Comparison of ENCODE assay signal across 1 cellular context in the genomic region with DNA sequence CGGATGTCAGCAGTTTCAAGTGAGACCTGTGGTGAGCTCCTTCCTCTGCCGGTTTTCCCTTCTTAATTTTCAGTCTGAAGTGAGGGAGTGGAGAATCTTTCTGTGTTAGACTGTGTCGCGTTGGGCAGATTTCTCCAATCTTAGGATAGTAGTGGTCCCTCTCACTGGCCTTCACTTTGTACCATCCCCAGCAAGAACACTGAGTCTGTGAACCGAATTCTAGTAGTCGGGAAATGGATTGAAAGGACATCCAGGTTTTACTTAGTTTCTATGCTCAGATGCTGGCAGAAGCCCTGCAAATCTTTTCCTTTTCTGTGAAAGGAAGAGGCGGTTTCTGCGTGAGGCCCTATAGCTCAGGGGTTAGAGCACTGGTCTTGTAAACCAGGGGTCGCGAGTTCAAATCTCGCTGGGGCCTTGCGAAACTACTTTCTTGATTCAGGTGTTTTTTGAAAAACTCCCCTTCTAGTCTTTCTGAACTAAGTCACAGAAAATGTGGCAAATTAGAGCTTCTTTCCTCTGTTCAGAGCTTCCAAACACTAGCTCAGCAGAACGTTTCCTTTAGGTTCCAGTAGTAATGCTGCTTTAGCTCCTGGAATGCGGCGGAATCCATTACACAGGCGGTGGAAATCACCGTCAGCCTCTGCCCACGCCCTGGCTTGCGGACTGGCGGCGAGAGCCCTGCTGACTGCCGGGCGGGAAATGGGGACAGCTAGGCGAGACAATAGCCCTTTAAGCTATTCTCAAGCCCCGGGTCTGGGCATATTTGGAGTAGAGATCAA.
TF ChIP-seq lines count a peak whose summit lies in the region.

No MANE protein-coding gene starts in this region.

TF ChIP-seq in HepG2, 621 proteins besides CTCF, POLR2A, EP300 and RAD21 (continued from another document and continues in another):
- TF ChIP-seq PRDM15 (CRISPR knock-in tag; IDR thresholded peaks at IDR 0.05): peak; percentile 98
- TF ChIP-seq MEF2D (CRISPR knock-in tag; IDR thresholded peaks at IDR 0.05): no peak; the same call in 1 of the 2 replicates
- TF ChIP-seq ZNF101 (CRISPR knock-in tag; IDR thresholded peaks at IDR 0.05; ENCODE audit: borderline replicate concordance, low read depth): 0 out of 2 replicates have a peak, but pooled peaks have one; percentile 1
- TF ChIP-seq MXD4 (CRISPR knock-in tag; IDR thresholded peaks at IDR 0.05): peak; percentile 22; the same call in 1 of the 2 replicates
- TF ChIP-seq, protein P1, sequence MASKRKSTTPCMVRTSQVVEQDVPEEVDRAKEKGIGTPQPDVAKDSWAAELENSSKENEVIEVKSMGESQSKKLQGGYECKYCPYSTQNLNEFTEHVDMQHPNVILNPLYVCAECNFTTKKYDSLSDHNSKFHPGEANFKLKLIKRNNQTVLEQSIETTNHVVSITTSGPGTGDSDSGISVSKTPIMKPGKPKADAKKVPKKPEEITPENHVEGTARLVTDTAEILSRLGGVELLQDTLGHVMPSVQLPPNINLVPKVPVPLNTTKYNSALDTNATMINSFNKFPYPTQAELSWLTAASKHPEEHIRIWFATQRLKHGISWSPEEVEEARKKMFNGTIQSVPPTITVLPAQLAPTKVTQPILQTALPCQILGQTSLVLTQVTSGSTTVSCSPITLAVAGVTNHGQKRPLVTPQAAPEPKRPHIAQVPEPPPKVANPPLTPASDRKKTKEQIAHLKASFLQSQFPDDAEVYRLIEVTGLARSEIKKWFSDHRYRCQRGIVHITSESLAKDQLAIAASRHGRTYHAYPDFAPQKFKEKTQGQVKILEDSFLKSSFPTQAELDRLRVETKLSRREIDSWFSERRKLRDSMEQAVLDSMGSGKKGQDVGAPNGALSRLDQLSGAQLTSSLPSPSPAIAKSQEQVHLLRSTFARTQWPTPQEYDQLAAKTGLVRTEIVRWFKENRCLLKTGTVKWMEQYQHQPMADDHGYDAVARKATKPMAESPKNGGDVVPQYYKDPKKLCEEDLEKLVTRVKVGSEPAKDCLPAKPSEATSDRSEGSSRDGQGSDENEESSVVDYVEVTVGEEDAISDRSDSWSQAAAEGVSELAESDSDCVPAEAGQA (IDR thresholded peaks at IDR 0.05; ENCODE audit: low read depth): 0 out of 2 replicates have a peak, but pooled peaks have one; percentile 30
- TF ChIP-seq, protein P1 (CRISPR knock-in tag; IDR thresholded peaks at IDR 0.05; ENCODE audit: borderline replicate concordance): peak; percentile 97; the same call in 1 of the 2 replicates
- no peak for TF ChIP-seq ZNF260 (CRISPR knock-in tag; IDR thresholded peaks at IDR 0.05; ENCODE audit: borderline replicate concordance, low read depth)
- TF ChIP-seq NR2F6 (IDR thresholded peaks at IDR 0.05): peak; percentile 68
- TF ChIP-seq NR2F6 (CRISPR knock-in tag; IDR thresholded peaks at IDR 0.05): peak; percentile 46
- TF ChIP-seq, protein P2, sequence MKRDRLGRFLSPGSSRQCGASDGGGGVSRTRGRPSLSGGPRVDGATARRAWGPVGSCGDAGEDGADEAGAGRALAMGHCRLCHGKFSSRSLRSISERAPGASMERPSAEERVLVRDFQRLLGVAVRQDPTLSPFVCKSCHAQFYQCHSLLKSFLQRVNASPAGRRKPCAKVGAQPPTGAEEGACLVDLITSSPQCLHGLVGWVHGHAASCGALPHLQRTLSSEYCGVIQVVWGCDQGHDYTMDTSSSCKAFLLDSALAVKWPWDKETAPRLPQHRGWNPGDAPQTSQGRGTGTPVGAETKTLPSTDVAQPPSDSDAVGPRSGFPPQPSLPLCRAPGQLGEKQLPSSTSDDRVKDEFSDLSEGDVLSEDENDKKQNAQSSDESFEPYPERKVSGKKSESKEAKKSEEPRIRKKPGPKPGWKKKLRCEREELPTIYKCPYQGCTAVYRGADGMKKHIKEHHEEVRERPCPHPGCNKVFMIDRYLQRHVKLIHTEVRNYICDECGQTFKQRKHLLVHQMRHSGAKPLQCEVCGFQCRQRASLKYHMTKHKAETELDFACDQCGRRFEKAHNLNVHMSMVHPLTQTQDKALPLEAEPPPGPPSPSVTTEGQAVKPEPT (CRISPR knock-in tag; IDR thresholded peaks at IDR 0.05; ENCODE audit: low read depth): no peak
- TF ChIP-seq RXRA (CRISPR knock-in tag; IDR thresholded peaks at IDR 0.05): peak; percentile 29; the same call in 1 of the 2 replicates
- 0 out of 2 replicates have a peak, but pooled peaks have one; percentile 67 for TF ChIP-seq ZNF558 (CRISPR knock-in tag; IDR thresholded peaks at IDR 0.05; ENCODE audit: borderline replicate concordance)
- 0 out of 2 replicates have a peak, but pooled peaks have one; percentile 26 for TF ChIP-seq SIN3B (IDR thresholded peaks at IDR 0.05; ENCODE audit: low read length)
- TF ChIP-seq BRCA1 (CRISPR knock-in tag; IDR thresholded peaks at IDR 0.05): 0 out of 2 replicates have a peak, but pooled peaks have one; percentile 47
- TF ChIP-seq CENPBD1 (CRISPR knock-in tag; IDR thresholded peaks at IDR 0.05; ENCODE audit: borderline replicate concordance, low read depth): no peak; the same call in 1 of the 2 replicates
- no peak; the same call in 1 of the 2 replicates for TF ChIP-seq ZNF20 (CRISPR knock-in tag; IDR thresholded peaks at IDR 0.05)
- peak; percentile 88; the same call in 1 of the 2 replicates for TF ChIP-seq ZNF878 (CRISPR knock-in tag; IDR thresholded peaks at IDR 0.05)
- peak; percentile 30; the same call in 1 of the 2 replicates for TF ChIP-seq FOSL2 (CRISPR knock-in tag; IDR thresholded peaks at IDR 0.05)
- TF ChIP-seq HOXA9 (CRISPR knock-in tag; IDR thresholded peaks at IDR 0.05; ENCODE audit: borderline replicate concordance): no peak
- TF ChIP-seq, protein P3, sequence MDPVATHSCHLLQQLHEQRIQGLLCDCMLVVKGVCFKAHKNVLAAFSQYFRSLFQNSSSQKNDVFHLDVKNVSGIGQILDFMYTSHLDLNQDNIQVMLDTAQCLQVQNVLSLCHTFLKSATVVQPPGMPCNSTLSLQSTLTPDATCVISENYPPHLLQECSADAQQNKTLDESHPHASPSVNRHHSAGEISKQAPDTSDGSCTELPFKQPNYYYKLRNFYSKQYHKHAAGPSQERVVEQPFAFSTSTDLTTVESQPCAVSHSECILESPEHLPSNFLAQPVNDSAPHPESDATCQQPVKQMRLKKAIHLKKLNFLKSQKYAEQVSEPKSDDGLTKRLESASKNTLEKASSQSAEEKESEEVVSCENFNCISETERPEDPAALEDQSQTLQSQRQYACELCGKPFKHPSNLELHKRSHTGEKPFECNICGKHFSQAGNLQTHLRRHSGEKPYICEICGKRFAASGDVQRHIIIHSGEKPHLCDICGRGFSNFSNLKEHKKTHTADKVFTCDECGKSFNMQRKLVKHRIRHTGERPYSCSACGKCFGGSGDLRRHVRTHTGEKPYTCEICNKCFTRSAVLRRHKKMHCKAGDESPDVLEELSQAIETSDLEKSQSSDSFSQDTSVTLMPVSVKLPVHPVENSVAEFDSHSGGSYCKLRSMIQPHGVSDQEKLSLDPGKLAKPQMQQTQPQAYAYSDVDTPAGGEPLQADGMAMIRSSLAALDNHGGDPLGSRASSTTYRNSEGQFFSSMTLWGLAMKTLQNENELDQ (CRISPR knock-in tag; IDR thresholded peaks at IDR 0.05; ENCODE audit: borderline replicate concordance): 0 out of 2 replicates have a peak, but pooled peaks have one; percentile 17
- no peak for TF ChIP-seq SALL1 (CRISPR knock-in tag; IDR thresholded peaks at IDR 0.05)
- TF ChIP-seq, protein P4, sequence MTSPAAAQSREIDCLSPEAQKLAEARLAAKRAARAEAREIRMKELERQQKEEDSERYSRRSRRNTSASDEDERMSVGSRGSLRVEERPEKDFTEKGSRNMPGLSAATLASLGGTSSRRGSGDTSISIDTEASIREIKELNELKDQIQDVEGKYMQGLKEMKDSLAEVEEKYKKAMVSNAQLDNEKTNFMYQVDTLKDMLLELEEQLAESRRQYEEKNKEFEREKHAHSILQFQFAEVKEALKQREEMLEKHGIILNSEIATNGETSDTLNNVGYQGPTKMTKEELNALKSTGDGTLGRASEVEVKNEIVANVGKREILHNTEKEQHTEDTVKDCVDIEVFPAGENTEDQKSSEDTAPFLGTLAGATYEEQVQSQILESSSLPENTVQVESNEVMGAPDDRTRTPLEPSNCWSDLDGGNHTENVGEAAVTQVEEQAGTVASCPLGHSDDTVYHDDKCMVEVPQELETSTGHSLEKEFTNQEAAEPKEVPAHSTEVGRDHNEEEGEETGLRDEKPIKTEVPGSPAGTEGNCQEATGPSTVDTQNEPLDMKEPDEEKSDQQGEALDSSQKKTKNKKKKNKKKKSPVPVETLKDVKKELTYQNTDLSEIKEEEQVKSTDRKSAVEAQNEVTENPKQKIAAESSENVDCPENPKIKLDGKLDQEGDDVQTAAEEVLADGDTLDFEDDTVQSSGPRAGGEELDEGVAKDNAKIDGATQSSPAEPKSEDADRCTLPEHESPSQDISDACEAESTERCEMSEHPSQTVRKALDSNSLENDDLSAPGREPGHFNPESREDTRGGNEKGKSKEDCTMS (CRISPR knock-in tag; conservative IDR thresholded peaks at IDR 0.05): 0 out of 2 replicates have a peak, but pooled peaks have one; percentile 4
- TF ChIP-seq NR2F1 (CRISPR knock-in tag; IDR thresholded peaks at IDR 0.05): peak in 1 of 2 experiments; percentile 63; a peak in 2 of 4 replicates
- TF ChIP-seq ARID5B (CRISPR knock-in tag; IDR thresholded peaks at IDR 0.05): 0 out of 2 replicates have a peak, but pooled peaks have one; percentile 15
- TF ChIP-seq GATAD2A (CRISPR knock-in tag; IDR thresholded peaks at IDR 0.05): peak; percentile 84
